In the genomic region with DNA sequence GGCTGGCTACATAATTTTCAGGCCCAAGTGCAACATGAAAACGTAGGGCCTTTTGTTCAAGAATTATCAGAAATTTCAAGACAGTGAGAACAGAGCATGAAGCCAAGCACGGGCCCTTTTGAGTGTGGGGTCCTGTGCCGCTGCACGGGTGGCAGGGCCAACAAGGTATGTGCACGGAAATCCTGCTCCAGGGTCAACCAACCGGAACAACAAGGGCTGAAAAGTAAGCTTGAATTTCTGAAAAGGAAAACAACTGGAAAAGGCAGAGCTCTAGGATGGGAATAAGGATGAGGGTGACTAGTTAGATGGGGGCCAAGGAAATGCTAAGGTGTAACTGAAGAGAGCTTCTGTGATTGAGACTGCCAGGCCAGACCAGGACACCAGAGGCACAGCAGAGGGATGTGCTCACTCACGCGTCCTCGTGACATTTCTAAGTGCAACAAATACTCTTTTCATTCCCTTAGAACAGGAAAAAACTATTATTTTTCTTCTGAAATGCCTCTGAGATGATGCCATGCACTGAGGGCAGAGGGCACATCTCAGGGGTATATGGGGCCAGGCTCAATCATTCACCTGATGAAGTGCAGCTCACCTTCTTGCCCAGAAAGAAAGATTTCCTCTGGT, we compare ENCODE assay signal across 15 cellular contexts.
DNase-seq lines count a peak whose midpoint lies in the region; ATAC-seq and TF ChIP-seq lines count a peak whose summit lies in the region.
"Had no signal": no experiment of that assay in that cellular context is flagged by ENCODE, and none has a peak within 500 bp of the region (broad histone marks: within the 10 kb centered on the region; RNA-seq: fewer than 3 reads in every experiment).

No MANE protein-coding gene starts in this region.

- no peaks in the 10 kb centered on the region for H3K9me3 Mint-ChIP-seq in progenitor cell of endocrine pancreas (ENCODE audit: low read depth)

- no peaks in the 10 kb centered on the region for H3K9me3 ChIP-seq in BLaER1 treated with 17β-estradiol and CSF1 and Interleukin-3, amounts not matched to agents 10 nM and 100 nM (replicated peaks in 1 of 11)
- no peaks in the 10 kb centered on the region for H3K9me3 ChIP-seq in Peyer's patch
- H3K9me3 ChIP-seq: MG63, right lobe of liver, SJSA1 had no signal

- H3K27me3 Mint-ChIP-seq in progenitor cell of endocrine pancreas: no peaks in the 10 kb centered on the region

- peaks cover 0 to 15% (median 0%) of the 10 kb centered on the region in 11 experiments; a peak in 2 of 22 replicates for H4K20me1 ChIP-seq in BLaER1 treated with 17β-estradiol and CSF1 and Interleukin-3, amounts not matched to agents 10 nM and 100 nM

- no peak for TF ChIP-seq POLR2A in Peyer's patch (IDR thresholded peaks at IDR 0.05)

- no peak overlapping the region for H3K27ac ChIP-seq in BLaER1 treated with 17β-estradiol and CSF1 and Interleukin-3, amounts not matched to agents 10 nM and 100 nM
- H3K27ac ChIP-seq in Peyer's patch: peak overlapping the region in 1 of 4 donors; percentile 14
- H3K27ac ChIP-seq: right lobe of liver, SJSA1 had no signal

- ATAC-seq in GM21528 (IDR thresholded peaks at IDR 0.05; ENCODE audit: low FRiP score, unreplicated experiment): no peak
- ATAC-seq in HG03097 (IDR thresholded peaks at IDR 0.05; ENCODE audit: low FRiP score, unreplicated experiment): no peak

- peaks cover 0 to 18% (median 0%) of the 10 kb centered on the region in 11 experiments; a peak in 3 of 22 replicates for H3K36me3 ChIP-seq in BLaER1 treated with 17β-estradiol and CSF1 and Interleukin-3, amounts not matched to agents 10 nM and 100 nM
- H3K36me3 ChIP-seq in Peyer's patch: no peaks in the 10 kb centered on the region
- H3K36me3 ChIP-seq in H7 (replicated peaks; ENCODE audit: control insufficient read depth, insufficient read depth, low read length): no peaks in the 10 kb centered on the region
- H3K36me3 ChIP-seq: MG63, right lobe of liver, SJSA1 had no signal

- no peak for TF ChIP-seq CTCF in Peyer's patch (IDR thresholded peaks at IDR 0.05)
- no peak for TF ChIP-seq CTCF in progenitor cell of endocrine pancreas (IDR thresholded peaks at IDR 0.05; ENCODE audit: unreplicated experiment)

- no peak overlapping the region for H3K4me3 ChIP-seq in BLaER1 treated with 17β-estradiol and CSF1 and Interleukin-3, amounts not matched to agents 10 nM and 100 nM
- H3K4me3 ChIP-seq in Peyer's patch: no peak overlapping the region
- no peak overlapping the region for H3K4me3 ChIP-seq in H7 (ENCODE audit: insufficient read depth, low read depth, low read length)
- H3K4me3 ChIP-seq: MG63, right lobe of liver, SJSA1 had no signal

- H3K27me3 ChIP-seq in BLaER1 treated with 17β-estradiol and CSF1 and Interleukin-3, amounts not matched to agents 10 nM and 100 nM: no peaks in the 10 kb centered on the region
- H3K27me3 ChIP-seq in Peyer's patch (no peaks in the 10 kb centered on the region), H7 (ENCODE audit: control insufficient read depth, insufficient read depth, low read length) (no peaks in the 10 kb centered on the region)
- H3K27me3 ChIP-seq: MG63, right lobe of liver, SJSA1 had no signal

- H3K36me3 Mint-ChIP-seq in progenitor cell of endocrine pancreas (ENCODE audit: insufficient read depth): no peaks in the 10 kb centered on the region

- H3K4me1 Mint-ChIP-seq in progenitor cell of endocrine pancreas (ENCODE audit: low read depth): peaks cover 10% of the 10 kb centered on the region

- H3K4me1 ChIP-seq in BLaER1 treated with 17β-estradiol and CSF1 and Interleukin-3, amounts not matched to agents 10 nM and 100 nM: peaks cover 46 to 51% (median 50%) of the 10 kb centered on the region in 10 experiments
- H3K4me1 ChIP-seq in Peyer's patch: peaks cover 0 to 39% (median 9%) of the 10 kb centered on the region in 4 donors

- no peak overlapping the region for H3K9ac ChIP-seq in BLaER1 treated with 17β-estradiol and CSF1 and Interleukin-3, amounts not matched to agents 10 nM and 100 nM

- H3K4me3 Mint-ChIP-seq in progenitor cell of endocrine pancreas (ENCODE audit: low read depth): no peak overlapping the region

- DNase-seq in Peyer's patch (peak in 2 of 3 donors; percentile 3 to 7), foreskin melanocyte (peak; percentile 64), progenitor cell of endocrine pancreas (ENCODE audit: low spot score, unreplicated experiment) (no peak), NCI-H2227 treated with DMSO at 0.1 percent for 48 hours (lab: John Stamatoyannopoulos, UW) (no peak), H7 (no peak)
- DNase-seq: activated CD4-positive, alpha-beta T cell treated with anti-CD3 and anti-CD28 coated beads for 1 hour; activated gamma-delta T cell; erythroblast; MG63; stimulated activated CD4-positive, alpha-beta T cell treated with anti-CD3 and anti-CD28 coated beads, Interleukin-4, amount 100 ng/mL, for 1 hour had no signal

- H3K4me2 ChIP-seq in BLaER1 treated with 17β-estradiol and CSF1 and Interleukin-3, amounts not matched to agents 10 nM and 100 nM: peak overlapping the region in 9 of 11 experiments; percentile 40 to 93 (median 78); a peak in 10 of 22 replicates

- H3K27ac Mint-ChIP-seq in progenitor cell of endocrine pancreas: peak overlapping the region; percentile 56

Comparison
In these comparisons a context has a peak if more than half of its experiments do, and no peak if none do; other contexts are left out.
1. DNase-seq: peak in Peyer's patch (2 of 3) and foreskin melanocyte (single experiment); none in progenitor cell of endocrine pancreas (single experiment), NCI-H2227 treated with DMSO at 0.1 percent for 48 hours (single experiment) and H7 (single experiment).